8 cellular contexts compared by ENCODE assay signal in genomic region chr2:240560084-240560479, GRCh38. TPM values are rescaled to one million over a fixed set of nuclear protein-coding genes. Genes with fewer than 3 reads are reported as not detected.
DNase-seq lines count a peak whose midpoint lies in the region; ATAC-seq and TF ChIP-seq lines count a peak whose summit lies in the region.

Gene DUSP28, plus strand, starts transcription at chr2:240560357. Its CDS starts 328 bp downstream, at chr2:240560685.

- peaks cover 1% of the 10 kb centered on the region; the same call in 1 of the 2 replicates for H3K36me3 ChIP-seq in IMR-90 (ENCODE audit: control insufficient read depth, insufficient read depth, low read length)

- H3K27ac Mint-ChIP-seq in activated T-helper 17 cell treated with anti-CD3 and anti-CD28 coated beads, Interleukin-2, amount 50 U/mL, for 72 hours, result peak within 1 kb of the TSS; percentile 98
- H3K27ac Mint-ChIP-seq in nephron, result peak within 1 kb of the TSS; percentile 90 to 94 (median 93)
- H3K27ac Mint-ChIP-seq in stimulated activated naive CD8-positive, alpha-beta T cell treated with anti-CD3 and anti-CD28 coated beads, Interleukin-15, amount 100 ng/mL, for 72 hours, result peak within 1 kb of the TSS; percentile 94 to 96

- H4K5ac ChIP-seq in IMR-90 (ENCODE audit: low read depth, low read length), result peak within 1 kb of the TSS; percentile 73

- peaks cover 43% of the 10 kb centered on the region for H3K4me1 Mint-ChIP-seq in activated T-helper 17 cell treated with anti-CD3 and anti-CD28 coated beads, Interleukin-2, amount 50 U/mL, for 72 hours
- peaks cover 42% of the 10 kb centered on the region for H3K4me1 Mint-ChIP-seq in nephron
- peaks cover 80% of the 10 kb centered on the region for H3K4me1 Mint-ChIP-seq in stimulated activated naive CD8-positive, alpha-beta T cell treated with anti-CD3 and anti-CD28 coated beads, Interleukin-15, amount 100 ng/mL, for 72 hours

- no peak for TF ChIP-seq CTCF in IMR-90 (conservative IDR thresholded peaks at IDR 0.05; ENCODE audit: low read depth, low read length)
- TF ChIP-seq CTCF in fibroblast of pulmonary artery (IDR thresholded peaks at IDR 0.05; ENCODE audit: low read length, missing control alignments), result no peak
- TF ChIP-seq CTCF in nephron (IDR thresholded peaks at IDR 0.05; ENCODE audit: unreplicated experiment in 3 of 3), result no peak

- no peak within 1 kb of the TSS; the same call in 1 of the 2 replicates for H3K18ac ChIP-seq in IMR-90 (ENCODE audit: low read depth, low read length)

- peak within 1 kb of the TSS; percentile 98 for H2AK9ac ChIP-seq in IMR-90 (replicated peaks; ENCODE audit: low read depth, low read length, poor library complexity)

- no peaks in the 10 kb centered on the region for H3K9me3 ChIP-seq in IMR-90 (ENCODE audit: control insufficient read depth, insufficient read depth, low read length)

- peak; percentile 62 for ATAC-seq in GM21528 (IDR thresholded peaks at IDR 0.05; ENCODE audit: low FRiP score, unreplicated experiment)
- peak; percentile 65 for ATAC-seq in IMR-90 (ENCODE audit: low read depth)
- peak; percentile 66 for ATAC-seq in activated T-helper 17 cell treated with anti-CD3 and anti-CD28 coated beads, Interleukin-2, amount 50 U/mL, for 72 hours (replicated peaks)
- ATAC-seq in stimulated activated naive CD8-positive, alpha-beta T cell treated with anti-CD3 and anti-CD28 coated beads, Interleukin-15, amount 100 ng/mL, for 72 hours, result peak; percentile 76

- H2BK5ac ChIP-seq in IMR-90 (ENCODE audit: low read depth, low read length, poor library complexity, severe bottlenecking), result peak within 1 kb of the TSS; percentile 96

- H3K4me3 ChIP-seq in IMR-90 (ENCODE audit: insufficient read depth, low read depth, low read length) (peak within 1 kb of the TSS; percentile 73), fibroblast of pulmonary artery (replicated peaks; ENCODE audit: low read depth, low read length) (peak within 1 kb of the TSS; percentile 69)

- peak within 1 kb of the TSS; percentile 99 for H3K4me3 Mint-ChIP-seq in activated T-helper 17 cell treated with anti-CD3 and anti-CD28 coated beads, Interleukin-2, amount 50 U/mL, for 72 hours
- peak within 1 kb of the TSS; percentile 87 to 92 (median 90) for H3K4me3 Mint-ChIP-seq in nephron
- peak within 1 kb of the TSS; percentile 89 to 96 for H3K4me3 Mint-ChIP-seq in stimulated activated naive CD8-positive, alpha-beta T cell treated with anti-CD3 and anti-CD28 coated beads, Interleukin-15, amount 100 ng/mL, for 72 hours

- H3K27me3 Mint-ChIP-seq in activated T-helper 17 cell treated with anti-CD3 and anti-CD28 coated beads, Interleukin-2, amount 50 U/mL, for 72 hours, result no peaks in the 10 kb centered on the region
- H3K27me3 Mint-ChIP-seq in nephron (ENCODE audit: low read depth), result peaks cover 4% of the 10 kb centered on the region
- H3K27me3 Mint-ChIP-seq in stimulated activated naive CD8-positive, alpha-beta T cell treated with anti-CD3 and anti-CD28 coated beads, Interleukin-15, amount 100 ng/mL, for 72 hours, result no peaks in the 10 kb centered on the region

- H2BK120ac ChIP-seq in IMR-90 (ENCODE audit: low read depth, low read length), result peak within 1 kb of the TSS; percentile 82

- peak within 1 kb of the TSS; percentile 90 for H2AFZ ChIP-seq in IMR-90 (replicated peaks; ENCODE audit: low read length, poor library complexity)

- H3K4ac ChIP-seq in IMR-90 (ENCODE audit: low read depth, low read length), result peak within 1 kb of the TSS; percentile 96

- peak within 1 kb of the TSS; percentile 72 for H3K9ac ChIP-seq in IMR-90 (ENCODE audit: low read depth, low read length)

- peak within 1 kb of the TSS; percentile 84 for H3K27ac ChIP-seq in IMR-90 (ENCODE audit: insufficient read depth, low read length)

- peak within 1 kb of the TSS; percentile 96 for H3K14ac ChIP-seq in IMR-90 (replicated peaks; ENCODE audit: low read depth, low read length)

- POLR2A ChIA-PET in IMR-90 (lab: Charles Lee; ENCODE audit: unreplicated experiment), result no interaction called here

- in situ Hi-C loops in IMR-90 (cut with MboI; ENCODE audit: low sequenced_read_pairs), result no loop called here

- H3K23ac ChIP-seq in IMR-90 (ENCODE audit: low read depth, low read length), result peak within 1 kb of the TSS; percentile 93; the same call in 1 of the 2 replicates

- 1% methylated on average over 34 of the region's 39 CpGs; no CpG with 5 or more reads in 1 of the 2 experiments for WGBS in IMR-90 (ENCODE audit: extremely low coverage in 2 of 2, insufficient read length in 1 of 2), 2 experiments

- DNase-seq in DMS79 (lab: John Stamatoyannopoulos, UW) (peak; percentile 39), IMR-90 (peak; percentile 80), RKO (ENCODE audit: low spot score) (peak; percentile 92), fibroblast of pulmonary artery (ENCODE audit: low read depth) (peak; percentile 88)
- peak; percentile 90 to 92 for DNase-seq in stimulated activated naive CD8-positive, alpha-beta T cell treated with anti-CD3 and anti-CD28 coated beads, Interleukin-15, amount 100 ng/mL, for 72 hours

- H3K36me3 Mint-ChIP-seq in activated T-helper 17 cell treated with anti-CD3 and anti-CD28 coated beads, Interleukin-2, amount 50 U/mL, for 72 hours (ENCODE audit: low read depth), result peaks cover 58% of the 10 kb centered on the region
- peaks cover 3% of the 10 kb centered on the region for H3K36me3 Mint-ChIP-seq in nephron (ENCODE audit: low read depth)

- no peaks in the 10 kb centered on the region for H3K27me3 ChIP-seq in IMR-90 (ENCODE audit: control insufficient read depth, insufficient read depth, low read length)

- intact Hi-C loops in IMR-90 (cut with micrococcal nuclease), result loop anchor here (10.0 kb wide), 1 partner anchor 435 kb away; the partner anchor contains the start of gene SNED1

- H2BK20ac ChIP-seq in IMR-90 (ENCODE audit: low read depth, low read length), result no peak within 1 kb of the TSS

- peaks cover 26% of the 10 kb centered on the region for H4K20me1 ChIP-seq in IMR-90 (ENCODE audit: insufficient read depth, low read length)

- no peak for TF ChIP-seq RAD21 in IMR-90 (IDR thresholded peaks at IDR 0.05; ENCODE audit: low read length)

- dilution Hi-C loops in IMR-90 (cut with HindIII; ENCODE audit: low sequenced_read_pairs, unreplicated experiment), result no loop called here

- CTCF ChIA-PET in IMR-90 (lab: Yijun Ruan, JAX), result no interaction called here

- peaks cover 27 to 64% of the 10 kb centered on the region in 2 experiments for H3K79me1 ChIP-seq in IMR-90 (ENCODE audit: low read depth in 1 of 2, low read length in 2 of 2)

- peak within 1 kb of the TSS; percentile 79 for H2AK5ac ChIP-seq in IMR-90 (ENCODE audit: low read depth, low read length)

- peak within 1 kb of the TSS; percentile 93 for H3K4me2 ChIP-seq in IMR-90 (ENCODE audit: low read depth, low read length)

- TF ChIP-seq POLR2A in IMR-90 (IDR thresholded peaks at IDR 0.05; ENCODE audit: low read depth, low read length), result peak; percentile 82

- peaks cover 24% of the 10 kb centered on the region for H3K9me1 ChIP-seq in IMR-90 (ENCODE audit: insufficient read depth, low read length)

- peak within 1 kb of the TSS; percentile 69 for H4K91ac ChIP-seq in IMR-90 (ENCODE audit: insufficient read depth, low read depth, low read length)

- H2BK15ac ChIP-seq in IMR-90 (ENCODE audit: low read depth, low read length), result 0 out of 3 replicates have a peak within 1 kb of the TSS, but pooled peaks have one; percentile 49

- H3K56ac ChIP-seq in IMR-90 (ENCODE audit: extremely low read depth, insufficient read depth, low read length), result peak within 1 kb of the TSS; percentile 87

- peak within 1 kb of the TSS; percentile 52 to 83; a peak in 3 of 4 replicates for H4K8ac ChIP-seq in IMR-90 (ENCODE audit: low read depth in 2 of 2, low read length in 2 of 2)

- H3K4me1 ChIP-seq in IMR-90 (ENCODE audit: control insufficient read depth, insufficient read depth, low read length), result peaks cover 10% of the 10 kb centered on the region

- TSS peak; percentile 30 for BruUV-seq in IMR-90 (replicated peaks; lab: Mats Ljungman, UMichigan)

- no peaks in the 10 kb centered on the region for H3K9me3 Mint-ChIP-seq in activated T-helper 17 cell treated with anti-CD3 and anti-CD28 coated beads, Interleukin-2, amount 50 U/mL, for 72 hours
- no peaks in the 10 kb centered on the region for H3K9me3 Mint-ChIP-seq in nephron
- H3K9me3 Mint-ChIP-seq in stimulated activated naive CD8-positive, alpha-beta T cell treated with anti-CD3 and anti-CD28 coated beads, Interleukin-15, amount 100 ng/mL, for 72 hours, result no peaks in the 10 kb centered on the region

TF ChIP-seq in IMR-90, 13 proteins besides CTCF, POLR2A, EP300 and RAD21 (continues in another document):
- TF ChIP-seq NFE2L2 (IDR thresholded peaks at IDR 0.05; ENCODE audit: low read depth, low read length), result no peak
- TF ChIP-seq SMC3 (IDR thresholded peaks at IDR 0.05; ENCODE audit: low read depth, low read length), result no peak
- TF ChIP-seq MXI1 (IDR thresholded peaks at IDR 0.05; ENCODE audit: borderline replicate concordance, low read depth, low read length), result peak; percentile 99
- peak; percentile 87 for TF ChIP-seq RFX5 (IDR thresholded peaks at IDR 0.05; ENCODE audit: low read depth, low read length)
- no peak for TF ChIP-seq CEBPB (IDR thresholded peaks at IDR 0.05; ENCODE audit: low read depth, low read length)
- TF ChIP-seq RCOR1 (IDR thresholded peaks at IDR 0.05; ENCODE audit: insufficient replicate concordance, low read length), result no peak
- TF ChIP-seq MAZ (IDR thresholded peaks at IDR 0.05; ENCODE audit: borderline replicate concordance, low read depth, low read length), result peak; percentile 63; the same call in 1 of the 2 replicates
- no peak for TF ChIP-seq CHD1 (IDR thresholded peaks at IDR 0.05; ENCODE audit: low read depth, low read length)
- TF ChIP-seq ELK1 (IDR thresholded peaks at IDR 0.05; ENCODE audit: borderline replicate concordance, low read depth, low read length), result no peak
- peak; percentile 82 for TF ChIP-seq BHLHE40 (IDR thresholded peaks at IDR 0.05; ENCODE audit: low read depth, low read length)

RNA-seq across cellular contexts. Expression of gene DUSP28, which starts in this region (rescaled TPM):
- 1.1 and 2.5 TPM in 2 replicates for total RNA-seq in IMR-90 (2012; rRNA removed)
- polyA plus RNA-seq in IMR-90 (2012; rRNA removed), result 3.3 TPM in 2 replicates
- 3.0 and 3.2 TPM in 2 replicates for polyA plus RNA-seq in IMR-90 (2012; cell fraction: cytosol; rRNA removed)
- polyA plus RNA-seq in IMR-90 (2012; cell fraction: nucleus; rRNA removed; ENCODE audit: low replicate concordance), result 2.6 and 5.3 TPM in 2 replicates
- total RNA-seq in activated T-helper 17 cell treated with anti-CD3 and anti-CD28 coated beads, Interleukin-2, amount 50 U/mL, for 72 hours, result 1 to 10 TPM; 3.6 to 8.3 TPM

Comparison
In these comparisons a context has a peak if more than half of its experiments do, and no peak if none do; other contexts are left out.
1. Peak in every context shown above with its lines: DNase-seq, ATAC-seq, H3K4me3 ChIP-seq and H3K27ac ChIP-seq.
2. DNase-seq: peak in every context shown above with its lines; median percentile 92 in RKO; 91 in stimulated activated naive CD8-positive, alpha-beta T cell treated with anti-CD3 and anti-CD28 coated beads, Interleukin-15, amount 100 ng/mL, for 72 hours; 88 in fibroblast of pulmonary artery; 80 in IMR-90; 39 in DMS79.